16 cellular contexts compared by ENCODE assay signal in genomic region chrX:123993326-123993725, GRCh38. TPM values are rescaled to one million over a fixed set of nuclear protein-coding genes. Genes with fewer than 3 reads are reported as not detected.
DNase-seq lines count a peak whose midpoint lies in the region; ATAC-seq, FAIRE-seq and TF ChIP-seq lines count a peak whose summit lies in the region.
"Had no signal": no experiment of that assay in that cellular context is flagged by ENCODE, and none has a peak within 500 bp of the region (broad histone marks: within the 10 kb centered on the region; RNA-seq: fewer than 3 reads in every experiment).

No MANE protein-coding gene starts in this region.

- FAIRE-seq in endothelial cell of umbilical vein (lab: Jason Lieb, UNC): peak; percentile 95
- FAIRE-seq: frontal cortex had no signal

- H3K4me2 ChIP-seq in endothelial cell of umbilical vein (ENCODE audit: insufficient read depth, low read length): peak overlapping the region; percentile 29

- H4K20me1 ChIP-seq in endothelial cell of umbilical vein (replicated peaks; ENCODE audit: control insufficient read depth, extremely low read depth, insufficient read depth, low read length): peaks cover 8% of the 10 kb centered on the region

- intact Hi-C loops in endothelial cell of umbilical vein (cut with micrococcal nuclease): no loop called here
- intact Hi-C loops in right cardiac atrium (cut with DNase I): no loop called here
- intact Hi-C loops in transverse colon (cut with DNase I; ENCODE audit: low total_unique reads): no loop called here

- DNase-seq in CD1c-positive myeloid dendritic cell (ENCODE audit: extremely low spot score): peak; percentile 27
- peak; percentile 95 for DNase-seq in M059J (ENCODE audit: low read depth)
- DNase-seq in endothelial cell of umbilical vein (ENCODE audit: low read depth, low spot score): peak; percentile 70
- no peak for DNase-seq in nephron progenitor cell
- DNase-seq in erythroblast (lab: John Stamatoyannopoulos, UW): no peak
- no peak for DNase-seq in right cardiac atrium
- no peak for DNase-seq in transverse colon
- DNase-seq: activated CD4-positive, alpha-beta T cell treated with anti-CD3 and anti-CD28 coated beads, Interleukin-2, amount 50 U/mL, for 1 hour; cerebellar nuclear complex; left ventricle myocardium superior; NCI-H1436; NK-92 treated with Interleukin-12 subunit alpha and Interleukin-12 subunit beta, amount 100 ng/mL, for 24 hours; stimulated activated naive B cell treated with anti-CD40 and anti-IgM and Interleukin-4, amounts not matched to agents 10 μg/mL and 1 μg/mL and 100 μg/mL, for 72 hours had no signal

- H3K9me1 ChIP-seq in endothelial cell of umbilical vein (replicated peaks; ENCODE audit: control insufficient read depth, extremely low read depth, insufficient read depth, low read length): no peaks in the 10 kb centered on the region

- dilution Hi-C loops in endothelial cell of umbilical vein (cut with MboI; ENCODE audit: extremely low pct_ligation_motif_present, low sequenced_read_pairs): no loop called here

- no peak overlapping the region for H3K9ac ChIP-seq in endothelial cell of umbilical vein (replicated peaks; ENCODE audit: extremely low read depth, insufficient read depth, low read length)

- H3K4me3 ChIP-seq in endothelial cell of umbilical vein (replicated peaks in 1 of 3; ENCODE audit: insufficient read depth in 1 of 3, low read depth in 1 of 3, low read length in 3 of 3) (no peak overlapping the region), right cardiac atrium (ENCODE audit: low read length) (no peak overlapping the region), transverse colon (no peak overlapping the region)

- in situ Hi-C loops in transverse colon (cut with MboI; ENCODE audit: low pct_ligation_motif_present in 1 of 4, low pct_unique_long_range_greater_than_20kb in 1 of 4, low sequenced_read_pairs in 3 of 4): no loop called here

- H3K79me2 ChIP-seq in endothelial cell of umbilical vein (ENCODE audit: control insufficient read depth, insufficient read depth, low read length): peaks cover 85% of the 10 kb centered on the region

- POLR2A ChIA-PET in endothelial cell of umbilical vein (lab: Charles Lee): no interaction called here

- peaks cover 9% of the 10 kb centered on the region for H3K4me1 ChIP-seq in endothelial cell of umbilical vein (ENCODE audit: control insufficient read depth, extremely low read depth, insufficient read depth, low read length)
- H3K4me1 ChIP-seq in right cardiac atrium (ENCODE audit: control insufficient read depth, insufficient read depth, low read length): peaks cover 5% of the 10 kb centered on the region
- H3K4me1 ChIP-seq in transverse colon: peaks cover 0 to 26% (median 4%) of the 10 kb centered on the region in 4 donors

- H3K27me3 Mint-ChIP-seq in nephron progenitor cell (ENCODE audit: low read depth, poor library complexity): peaks cover 3% of the 10 kb centered on the region
- H3K27me3 Mint-ChIP-seq: stimulated activated naive B cell treated with anti-CD40 and anti-IgM and Interleukin-4, amounts not matched to agents 10 μg/mL and 1 μg/mL and 100 μg/mL, for 72 hours had no signal

- peaks cover 6% of the 10 kb centered on the region for H3K4me1 Mint-ChIP-seq in nephron progenitor cell

- H2AFZ ChIP-seq in endothelial cell of umbilical vein (ENCODE audit: low read depth, low read length): no peak overlapping the region

- TF ChIP-seq EP300 in transverse colon (IDR thresholded peaks at IDR 0.05; ENCODE audit: low read depth): no peak

- no peaks in the 10 kb centered on the region for H3K27me3 ChIP-seq in endothelial cell of umbilical vein (ENCODE audit: control insufficient read depth in 2 of 2, insufficient read depth in 2 of 2, low read length in 2 of 2)
- H3K27me3 ChIP-seq in right cardiac atrium (ENCODE audit: control insufficient read depth, insufficient read depth): no peaks in the 10 kb centered on the region
- H3K27me3 ChIP-seq in transverse colon: no peaks in the 10 kb centered on the region

- peaks cover 73% of the 10 kb centered on the region for H3K36me3 Mint-ChIP-seq in nephron progenitor cell (ENCODE audit: low read depth)

- H3K9me3 ChIP-seq in endothelial cell of umbilical vein (replicated peaks; ENCODE audit: control insufficient read depth, insufficient read depth, low read length) (no peaks in the 10 kb centered on the region), right cardiac atrium (ENCODE audit: control insufficient read depth, low read length) (no peaks in the 10 kb centered on the region), transverse colon (no peaks in the 10 kb centered on the region)

- ATAC-seq in right cardiac atrium (no peak), HG03139 (IDR thresholded peaks at IDR 0.05; ENCODE audit: unreplicated experiment) (no peak)
- ATAC-seq: left ventricle myocardium superior; stimulated activated naive B cell treated with anti-CD40 and anti-IgM and Interleukin-4, amounts not matched to agents 10 μg/mL and 1 μg/mL and 100 μg/mL, for 72 hours had no signal

- H3K4me3 Mint-ChIP-seq in nephron progenitor cell: no peak overlapping the region
- H3K4me3 Mint-ChIP-seq: stimulated activated naive B cell treated with anti-CD40 and anti-IgM and Interleukin-4, amounts not matched to agents 10 μg/mL and 1 μg/mL and 100 μg/mL, for 72 hours had no signal

- peaks cover 74% of the 10 kb centered on the region for H3K9me3 Mint-ChIP-seq in nephron progenitor cell
- H3K9me3 Mint-ChIP-seq: activated T-helper 2 cell treated with anti-CD3 and anti-CD28 coated beads, Interferon-gamma antibody, Interleukin-2, Interleukin-4, amounts not matched to agents 10 μg/mL and 5 μg/mL and 100 μg/mL, durations not matched to agents 14 hours and 24 hours and 36 hours; stimulated activated naive B cell treated with anti-CD40 and anti-IgM and Interleukin-4, amounts not matched to agents 10 μg/mL and 1 μg/mL and 100 μg/mL, for 72 hours had no signal

- CTCF ChIA-PET in endothelial cell of umbilical vein (lab: Charles Lee): interaction anchor here (0.5 to 1.5 kb wide), 3 partner anchors 17 to 120 kb away, joined by 3 to 8 read pairs (median 5); no protein-coding TSS in a partner anchor

- peak overlapping the region; percentile 39 for H3K27ac Mint-ChIP-seq in nephron progenitor cell
- H3K27ac Mint-ChIP-seq: activated T-helper 2 cell treated with anti-CD3 and anti-CD28 coated beads, Interferon-gamma antibody, Interleukin-2, Interleukin-4, amounts not matched to agents 10 μg/mL and 5 μg/mL and 100 μg/mL, durations not matched to agents 14 hours and 24 hours and 36 hours; stimulated activated naive B cell treated with anti-CD40 and anti-IgM and Interleukin-4, amounts not matched to agents 10 μg/mL and 1 μg/mL and 100 μg/mL, for 72 hours had no signal

- H3K36me3 ChIP-seq in endothelial cell of umbilical vein (ENCODE audit: control insufficient read depth in 2 of 2, extremely low read depth in 1 of 2, insufficient read depth in 2 of 2, low read length in 2 of 2): no peaks in the 10 kb centered on the region
- no peaks in the 10 kb centered on the region for H3K36me3 ChIP-seq in transverse colon

- TF ChIP-seq POLR2A in endothelial cell of umbilical vein (IDR thresholded peaks at IDR 0.05; ENCODE audit: low read depth, low read length): no peak
- no peak for TF ChIP-seq POLR2A in erythroblast (IDR thresholded peaks at IDR 0.05; ENCODE audit: low read length)
- no peak for TF ChIP-seq POLR2A in transverse colon (IDR thresholded peaks at IDR 0.05)

- no TSS peak for BruUV-seq in endothelial cell of umbilical vein (replicated peaks; lab: Mats Ljungman, UMichigan)

- no peak for TF ChIP-seq CTCF in endothelial cell of umbilical vein (IDR thresholded peaks at IDR 0.05; ENCODE audit: extremely low read depth in 1 of 2, insufficient read depth in 1 of 2, low read depth in 1 of 2, low read length in 2 of 2)
- TF ChIP-seq CTCF in nephron progenitor cell (IDR thresholded peaks at IDR 0.05): no peak
- TF ChIP-seq CTCF in transverse colon (IDR thresholded peaks at IDR 0.05): no peak

- WGBS in right cardiac atrium: 100% methylated on average over 1 of the region's 1 CpG
- 85 to 100% methylated on average over 1 of the region's 1 CpG for WGBS in transverse colon (ENCODE audit: low coverage in 1 of 2), 2 donors

- H3K27ac ChIP-seq in endothelial cell of umbilical vein (ENCODE audit: insufficient read depth, low read depth, low read length) (peak overlapping the region; percentile 22), right cardiac atrium (ENCODE audit: low read length) (no peak overlapping the region), transverse colon (no peak overlapping the region)

TF ChIP-seq in endothelial cell of umbilical vein, 7 proteins besides CTCF, POLR2A, EP300 and RAD21:
- TF ChIP-seq JUN (IDR thresholded peaks at IDR 0.05; ENCODE audit: borderline replicate concordance, insufficient read depth, insufficient read length, low read depth): no peak
- peak; percentile 45 for TF ChIP-seq FOS (IDR thresholded peaks at IDR 0.05; ENCODE audit: borderline replicate concordance, insufficient read depth, low read length)

RNA-seq across cellular contexts. Expression of gene STAG2, which starts 31.8 kb away (rescaled TPM):
- 90.4 and 114 TPM in 2 replicates for total RNA-seq in M059J (2014; rRNA removed; shearing (Covaris generic))
- total RNA-seq in endothelial cell of umbilical vein (52.3 and 55.9 TPM in 2 replicates), right cardiac atrium (10 to 100 TPM; 37.5 to 43.4 (median 40.6) TPM), transverse colon (100 to 1,000 TPM in 1 of 4 donors, 10 to 100 TPM in 3; 20.7 to 103 (median 79.5) TPM)
- polyA plus RNA-seq in endothelial cell of umbilical vein (9.1 and 12.7 TPM in 2 replicates), right cardiac atrium (11.9 TPM)
- polyA plus RNA-seq in endothelial cell of umbilical vein (2011; cell fraction: cytosol; rRNA removed): 16.6 and 19.3 TPM in 2 replicates
- 27.9 and 34.3 TPM in 2 replicates for polyA plus RNA-seq in endothelial cell of umbilical vein (2011; cell fraction: nucleus; rRNA removed)
- 35.5 and 42.7 TPM in 2 replicates for polyA plus RNA-seq in endothelial cell of umbilical vein (2012)
- 48.8 and 54.9 TPM in 2 replicates for polyA minus RNA-seq in endothelial cell of umbilical vein
- 87.5 TPM for polyA minus RNA-seq in endothelial cell of umbilical vein (2011; cell fraction: cytosol; rRNA and poly(A)+ RNA removed)
- polyA minus RNA-seq in endothelial cell of umbilical vein (2011; cell fraction: nucleus; rRNA and poly(A)+ RNA removed): 45.0 and 57.8 TPM in 2 replicates

Comparison
In these comparisons a context has a peak if more than half of its experiments do, and no peak if none do; other contexts are left out.
1. DNase-seq: peak in CD1c-positive myeloid dendritic cell (single experiment), M059J (single experiment) and endothelial cell of umbilical vein (single experiment); none in nephron progenitor cell (single experiment), erythroblast (0 of 2), right cardiac atrium (0 of 3) and transverse colon (single experiment).